ENCODE assay signal across 29 cellular contexts in the genomic region with DNA sequence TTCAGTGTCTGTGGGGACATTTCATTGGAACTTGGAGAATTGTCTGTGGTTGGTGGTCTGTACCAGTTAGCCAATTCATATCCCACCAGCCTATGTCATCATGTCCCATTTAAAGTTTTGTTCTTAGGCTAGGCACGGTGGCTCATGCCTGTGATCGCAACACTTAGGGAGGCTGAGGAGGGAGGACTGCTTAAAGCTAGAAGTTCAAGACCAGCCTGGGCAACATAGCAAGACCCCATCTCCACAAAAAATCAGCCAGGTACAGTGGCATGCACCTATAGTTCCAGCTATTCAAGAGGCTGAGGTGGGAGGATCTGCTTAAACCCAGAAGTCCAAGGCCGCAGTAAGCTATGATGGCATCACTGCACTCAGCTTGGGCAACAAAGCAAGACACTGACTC.
"Had no signal": no experiment of that assay in that cellular context is flagged by ENCODE, and none has a peak within 500 bp of the region (broad histone marks: within the 10 kb centered on the region; RNA-seq: fewer than 3 reads in every experiment).

No MANE protein-coding gene starts in this region.

- H3K27me3 ChIP-seq: pancreas, right lobe of liver, sigmoid colon, thyroid gland, tibial nerve, upper lobe of left lung, vagina had no signal

- H3K36me3 ChIP-seq: neutrophil, pancreas, prostate gland, right lobe of liver, sigmoid colon, stomach, thoracic aorta, thyroid gland, tibial nerve, upper lobe of left lung, vagina had no signal

- H3K4me1 ChIP-seq: pancreas, prostate gland, right lobe of liver, stomach, thyroid gland, tibial nerve, upper lobe of left lung, vagina had no signal

- H3K4me3 ChIP-seq: pancreas, prostate gland, right lobe of liver, sigmoid colon, stomach, thoracic aorta, thyroid gland, tibial nerve, upper lobe of left lung, vagina had no signal

- H3K4me1 Mint-ChIP-seq: naive thymus-derived CD8-positive, alpha-beta T cell; nephron progenitor cell; neural crest cell; stimulated activated effector memory CD8-positive, alpha-beta T cell treated with anti-CD3 and anti-CD28 coated beads, Interleukin-12 subunit alpha, Interleukin-12 subunit beta, amount 100 ng/mL, for 72 hours; stimulated activated naive B cell treated with anti-CD40 and anti-IgM and Interleukin-4, amounts not matched to agents 10 μg/mL and 1 μg/mL and 100 μg/mL, for 72 hours had no signal

- FAIRE-seq: pancreas, small intestine, urothelium cell line had no signal

- ATAC-seq: naive thymus-derived CD8-positive, alpha-beta T cell; natural killer cell treated with Interleukin-12 subunit alpha and Interleukin-12 subunit beta and Interleukin-15 and Interleukin-18, amount 100 ng/mL, for 72 hours; pancreas; right cardiac atrium; right lobe of liver; stimulated activated effector memory CD8-positive, alpha-beta T cell treated with anti-CD3 and anti-CD28 coated beads, Interleukin-12 subunit alpha, Interleukin-12 subunit beta, amount 100 ng/mL, for 72 hours; stimulated activated naive B cell treated with anti-CD40 and anti-IgM and Interleukin-4, amounts not matched to agents 10 μg/mL and 1 μg/mL and 100 μg/mL, for 72 hours had no signal

- H3K4me3 Mint-ChIP-seq: naive thymus-derived CD8-positive, alpha-beta T cell; natural killer cell treated with Interleukin-12 subunit alpha and Interleukin-12 subunit beta and Interleukin-15 and Interleukin-18, amount 100 ng/mL, for 72 hours; nephron progenitor cell; neural crest cell; stimulated activated effector memory CD8-positive, alpha-beta T cell treated with anti-CD3 and anti-CD28 coated beads, Interleukin-12 subunit alpha, Interleukin-12 subunit beta, amount 100 ng/mL, for 72 hours; stimulated activated naive B cell treated with anti-CD40 and anti-IgM and Interleukin-4, amounts not matched to agents 10 μg/mL and 1 μg/mL and 100 μg/mL, for 72 hours; stimulated activated naive CD8-positive, alpha-beta T cell treated with anti-CD3 and anti-CD28 coated beads, Interleukin-15, Interleukin-2, amounts not matched to agents 100 ng/mL and 50 ng/mL, for 24 hours had no signal

- H3K9me3 Mint-ChIP-seq: natural killer cell treated with Interleukin-12 subunit alpha and Interleukin-12 subunit beta and Interleukin-15 and Interleukin-18, amount 100 ng/mL, for 72 hours; nephron progenitor cell; neural crest cell; stimulated activated naive CD8-positive, alpha-beta T cell treated with anti-CD3 and anti-CD28 coated beads, Interleukin-15, Interleukin-2, amounts not matched to agents 100 ng/mL and 50 ng/mL, for 24 hours had no signal

- H3K36me3 Mint-ChIP-seq: natural killer cell treated with Interleukin-12 subunit alpha and Interleukin-12 subunit beta and Interleukin-15 and Interleukin-18, amount 100 ng/mL, for 72 hours; stimulated activated effector memory CD8-positive, alpha-beta T cell treated with anti-CD3 and anti-CD28 coated beads, Interleukin-12 subunit alpha, Interleukin-12 subunit beta, amount 100 ng/mL, for 72 hours; stimulated activated naive B cell treated with anti-CD40 and anti-IgM and Interleukin-4, amounts not matched to agents 10 μg/mL and 1 μg/mL and 100 μg/mL, for 72 hours had no signal

- H3K9me3 ChIP-seq: neutrophil, pancreas, prostate gland, right lobe of liver, sigmoid colon, stomach, thoracic aorta, thyroid gland, tibial nerve, upper lobe of left lung, vagina had no signal

- H3K27ac Mint-ChIP-seq: naive thymus-derived CD8-positive, alpha-beta T cell; natural killer cell treated with Interleukin-12 subunit alpha and Interleukin-12 subunit beta and Interleukin-15 and Interleukin-18, amount 100 ng/mL, for 72 hours; nephron progenitor cell; stimulated activated effector memory CD8-positive, alpha-beta T cell treated with anti-CD3 and anti-CD28 coated beads, Interleukin-12 subunit alpha, Interleukin-12 subunit beta, amount 100 ng/mL, for 72 hours; stimulated activated naive B cell treated with anti-CD40 and anti-IgM and Interleukin-4, amounts not matched to agents 10 μg/mL and 1 μg/mL and 100 μg/mL, for 72 hours; stimulated activated naive CD8-positive, alpha-beta T cell treated with anti-CD3 and anti-CD28 coated beads, Interleukin-15, Interleukin-2, amounts not matched to agents 100 ng/mL and 50 ng/mL, for 24 hours had no signal

- H3K27ac ChIP-seq: neutrophil, pancreas, prostate gland, right lobe of liver, sigmoid colon, stomach, thoracic aorta, thyroid gland, tibial nerve, upper lobe of left lung, vagina had no signal

- DNase-seq: naive thymus-derived CD8-positive, alpha-beta T cell; nephron progenitor cell; nucleus accumbens; pancreas; retina; right cardiac atrium; sigmoid colon; small intestine; stimulated activated CD4-positive, alpha-beta T cell treated with anti-CD3 and anti-CD28 coated beads, Interleukin-15, amount 100 ng/mL, for 24 hours; stimulated activated CD4-positive, alpha-beta T cell treated with anti-CD3 and anti-CD28 coated beads, Interleukin-2, amount 100 ng/mL, for 24 hours; stimulated activated CD4-positive, alpha-beta T cell treated with anti-CD3 and anti-CD28 coated beads, Interleukin-2, amount 100 ng/mL, for 48 hours; stimulated activated CD4-positive, alpha-beta T cell treated with anti-CD3 and anti-CD28 coated beads, Interleukin-4, amount 100 ng/mL, for 24 hours; stimulated activated naive B cell treated with anti-CD40 and anti-IgM and Interleukin-4, amounts not matched to agents 10 μg/mL and 1 μg/mL and 100 μg/mL, for 72 hours; stimulated activated naive CD4-positive, alpha-beta T cell treated with Interleukin-2 at 50 U/mL for 16 hours; stomach; thyroid gland; trophoblast cell; upper lobe of left lung had no signal
